Comparison of ENCODE assay signal across 19 cellular contexts in genomic region chr5:40499514-40500273, GRCh38.
A peak's percentile ranks its signal among the peaks of the same experiment; 100 is the strongest.
DNase-seq lines count a peak whose midpoint lies in the region; ATAC-seq and FAIRE-seq lines count a peak whose summit lies in the region.
"Had no signal": no experiment of that assay in that cellular context is flagged by ENCODE, and none has a peak within 500 bp of the region (broad histone marks: within the 10 kb centered on the region; RNA-seq: fewer than 3 reads in every experiment).

No MANE protein-coding gene starts in this region.

- CTCF ChIA-PET in activated CD8-positive, alpha-beta T cell treated with anti-CD3 and anti-CD28 coated beads, Interleukin-2, amount 10 ng/mL, durations not matched to agents 7 days and 5 days (lab: Charles Lee) = interaction anchor here (0.5 kb wide), 1 partner anchor 418 kb away, joined by 3 read pairs; no protein-coding TSS in a partner anchor

- no peak overlapping the region for H3K4me2 ChIP-seq in mesenchymal stem cell (ENCODE audit: low read length, poor library complexity, severe bottlenecking)
- H3K4me2 ChIP-seq: KMS-11 had no signal

- H3K27ac ChIP-seq in mesenchymal stem cell (ENCODE audit: low read length, poor library complexity, severe bottlenecking) = no peak overlapping the region
- H3K27ac ChIP-seq: GM23248, KMS-11 had no signal

- H3K36me3 ChIP-seq in mesenchymal stem cell (ENCODE audit: control insufficient read depth in 1 of 2, insufficient read depth in 2 of 2, low read depth in 1 of 2, low read length in 2 of 2) = no peaks in the 10 kb centered on the region

- no peak overlapping the region for H3K14ac ChIP-seq in mesenchymal stem cell (ENCODE audit: low read length in 2 of 2)

- H3K4me3 ChIP-seq in mesenchymal stem cell (ENCODE audit: insufficient read depth in 1 of 2, low read depth in 1 of 2, low read length in 2 of 2) = no peak overlapping the region
- H3K4me3 ChIP-seq: GM23248 had no signal

- no peaks in the 10 kb centered on the region for H3K9me3 Mint-ChIP-seq in activated CD8-positive, alpha-beta T cell treated with anti-CD3 and anti-CD28 coated beads, Interleukin-2, amount 10 ng/mL, durations not matched to agents 7 days and 5 days (ENCODE audit: insufficient read depth)
- H3K9me3 Mint-ChIP-seq in activated T-helper 1 cell treated with anti-CD3 and anti-CD28 coated beads, Interleukin-12 subunit alpha, Interleukin-12 subunit beta, Interleukin-2, Interleukin-4 antibody, amounts not matched to agents 30 ng/mL and 10 ng/mL and 1 ng/mL, durations not matched to agents 14 hours and 24 hours and 36 hours = peaks cover 7% of the 10 kb centered on the region
- H3K9me3 Mint-ChIP-seq: CD4-positive, alpha-beta T cell had no signal

- 98% methylated on average over 3 of the region's 3 CpGs for WGBS in mesenchymal stem cell

- POLR2A ChIA-PET in activated CD8-positive, alpha-beta T cell treated with anti-CD3 and anti-CD28 coated beads, Interleukin-2, amount 10 ng/mL, durations not matched to agents 7 days and 5 days (lab: Charles Lee) = interaction anchor here (1.0 kb wide), 1 partner anchor 62 kb away, joined by 3 read pairs; no protein-coding TSS in a partner anchor

- no peaks in the 10 kb centered on the region for H3K27me3 ChIP-seq in mesenchymal stem cell (ENCODE audit: control insufficient read depth in 1 of 2, insufficient read depth in 1 of 2, low read length in 2 of 2)

- H2BK5ac ChIP-seq in mesenchymal stem cell (ENCODE audit: low read depth, low read length, poor library complexity, severe bottlenecking) = no peak overlapping the region

- no peak overlapping the region for H4K91ac ChIP-seq in mesenchymal stem cell (ENCODE audit: low read length)

- no peak overlapping the region for H3K9ac ChIP-seq in mesenchymal stem cell (ENCODE audit: low read length)
- H3K9ac ChIP-seq: GM23248, KMS-11 had no signal

- no peaks in the 10 kb centered on the region for H3K36me3 Mint-ChIP-seq in activated CD8-positive, alpha-beta T cell treated with anti-CD3 and anti-CD28 coated beads, Interleukin-2, amount 10 ng/mL, durations not matched to agents 7 days and 5 days (ENCODE audit: low read depth)
- peaks cover 5% of the 10 kb centered on the region for H3K36me3 Mint-ChIP-seq in activated T-helper 1 cell treated with anti-CD3 and anti-CD28 coated beads, Interleukin-12 subunit alpha, Interleukin-12 subunit beta, Interleukin-2, Interleukin-4 antibody, amounts not matched to agents 30 ng/mL and 10 ng/mL and 1 ng/mL, durations not matched to agents 14 hours and 24 hours and 36 hours (ENCODE audit: low read depth)

- no peak overlapping the region for H4K8ac ChIP-seq in mesenchymal stem cell (ENCODE audit: low read length)

- no peaks in the 10 kb centered on the region for H3K9me3 ChIP-seq in mesenchymal stem cell (ENCODE audit: control insufficient read depth, low read length)

- no peak overlapping the region for H3K27ac Mint-ChIP-seq in activated CD8-positive, alpha-beta T cell treated with anti-CD3 and anti-CD28 coated beads, Interleukin-2, amount 10 ng/mL, durations not matched to agents 7 days and 5 days
- no peak overlapping the region for H3K27ac Mint-ChIP-seq in activated T-helper 1 cell treated with anti-CD3 and anti-CD28 coated beads, Interleukin-12 subunit alpha, Interleukin-12 subunit beta, Interleukin-2, Interleukin-4 antibody, amounts not matched to agents 30 ng/mL and 10 ng/mL and 1 ng/mL, durations not matched to agents 14 hours and 24 hours and 36 hours
- H3K27ac Mint-ChIP-seq: B cell; CD4-positive, alpha-beta T cell had no signal

- no peaks in the 10 kb centered on the region for H3K27me3 Mint-ChIP-seq in activated CD8-positive, alpha-beta T cell treated with anti-CD3 and anti-CD28 coated beads, Interleukin-2, amount 10 ng/mL, durations not matched to agents 7 days and 5 days (ENCODE audit: low read depth)
- H3K27me3 Mint-ChIP-seq in activated T-helper 1 cell treated with anti-CD3 and anti-CD28 coated beads, Interleukin-12 subunit alpha, Interleukin-12 subunit beta, Interleukin-2, Interleukin-4 antibody, amounts not matched to agents 30 ng/mL and 10 ng/mL and 1 ng/mL, durations not matched to agents 14 hours and 24 hours and 36 hours (ENCODE audit: insufficient read depth) = no peaks in the 10 kb centered on the region
- H3K27me3 Mint-ChIP-seq: B cell; CD4-positive, alpha-beta T cell had no signal

- no peak overlapping the region for H2AFZ ChIP-seq in mesenchymal stem cell (ENCODE audit: low read depth, low read length)
- H2AFZ ChIP-seq: GM23248 had no signal

- no peak overlapping the region for H3K4me3 Mint-ChIP-seq in activated CD8-positive, alpha-beta T cell treated with anti-CD3 and anti-CD28 coated beads, Interleukin-2, amount 10 ng/mL, durations not matched to agents 7 days and 5 days
- no peak overlapping the region for H3K4me3 Mint-ChIP-seq in activated T-helper 1 cell treated with anti-CD3 and anti-CD28 coated beads, Interleukin-12 subunit alpha, Interleukin-12 subunit beta, Interleukin-2, Interleukin-4 antibody, amounts not matched to agents 30 ng/mL and 10 ng/mL and 1 ng/mL, durations not matched to agents 14 hours and 24 hours and 36 hours
- H3K4me3 Mint-ChIP-seq: B cell; CD4-positive, alpha-beta T cell had no signal

- H3K79me1 ChIP-seq in mesenchymal stem cell (replicated peaks; ENCODE audit: low read length, poor library complexity, severe bottlenecking) = no peaks in the 10 kb centered on the region

- peaks cover 13% of the 10 kb centered on the region for H3K4me1 Mint-ChIP-seq in activated CD8-positive, alpha-beta T cell treated with anti-CD3 and anti-CD28 coated beads, Interleukin-2, amount 10 ng/mL, durations not matched to agents 7 days and 5 days (ENCODE audit: low read depth)
- H3K4me1 Mint-ChIP-seq in activated T-helper 1 cell treated with anti-CD3 and anti-CD28 coated beads, Interleukin-12 subunit alpha, Interleukin-12 subunit beta, Interleukin-2, Interleukin-4 antibody, amounts not matched to agents 30 ng/mL and 10 ng/mL and 1 ng/mL, durations not matched to agents 14 hours and 24 hours and 36 hours (ENCODE audit: low read depth) = peaks cover 23% of the 10 kb centered on the region

- no peak overlapping the region for H3K4ac ChIP-seq in mesenchymal stem cell (ENCODE audit: low read depth in 1 of 2, low read length in 2 of 2)

- H2AK5ac ChIP-seq in mesenchymal stem cell (ENCODE audit: low read length, severe bottlenecking) = peak overlapping the region; percentile 67

- H2BK12ac ChIP-seq in mesenchymal stem cell (ENCODE audit: low read length in 2 of 2) = no peak overlapping the region

- H3K23ac ChIP-seq in mesenchymal stem cell (ENCODE audit: low read length in 2 of 2) = no peak overlapping the region

- H2BK120ac ChIP-seq in mesenchymal stem cell (ENCODE audit: low read depth, low read length) = no peak overlapping the region

- peak; percentile 59 for FAIRE-seq in HTR-8/SVneo (lab: Jason Lieb, UNC)
- FAIRE-seq: D721Med had no signal

- ATAC-seq in activated CD8-positive, alpha-beta T cell treated with anti-CD3 and anti-CD28 coated beads, Interleukin-2, amount 10 ng/mL, durations not matched to agents 7 days and 5 days = peak; percentile 23
- no peak for ATAC-seq in HG03439 (IDR thresholded peaks at IDR 0.05; ENCODE audit: unreplicated experiment)

- no peak overlapping the region for H3K18ac ChIP-seq in mesenchymal stem cell (ENCODE audit: low read depth in 1 of 2, low read length in 2 of 2)

- H3K4me1 ChIP-seq in mesenchymal stem cell (ENCODE audit: control insufficient read depth, insufficient read depth, low read depth, low read length) = peaks cover 5% of the 10 kb centered on the region

- H2BK15ac ChIP-seq in mesenchymal stem cell (ENCODE audit: low read depth, poor library complexity, severe bottlenecking) = no peak overlapping the region

- DNase-seq in HTR-8/SVneo (ENCODE audit: insufficient read length, low spot score) (no peak), MV-4-11 (lab: John Stamatoyannopoulos, UW) (peak; percentile 40), mesenchymal stem cell (no peak), AML-193 (lab: John Stamatoyannopoulos, UW) (no peak), cerebellar nuclear complex (lab: John Stamatoyannopoulos, UW) (no peak)
- no peak for DNase-seq in activated CD8-positive, alpha-beta T cell treated with anti-CD3 and anti-CD28 coated beads, Interleukin-2, amount 10 ng/mL, durations not matched to agents 7 days and 5 days
- no peak for DNase-seq in activated T-helper 1 cell treated with anti-CD3 and anti-CD28 coated beads, Interleukin-12 subunit alpha, Interleukin-12 subunit beta, Interleukin-2, Interleukin-4 antibody, amounts not matched to agents 30 ng/mL and 10 ng/mL and 1 ng/mL, durations not matched to agents 14 hours and 24 hours and 36 hours (ENCODE audit: low spot score)
- DNase-seq: CD4-positive, alpha-beta T cell; GF-D8; GM23248; NCI-H187 treated with DMSO at 0.1 percent for 48 hours; NCI-H446; NCI-H748 treated with DMSO at 0.1 percent for 48 hours; OCI-M1; RPMI8226 had no signal

- intact Hi-C loops in activated T-helper 1 cell treated with anti-CD3 and anti-CD28 coated beads, Interleukin-12 subunit alpha, Interleukin-12 subunit beta, Interleukin-2, Interleukin-4 antibody, amounts not matched to agents 30 ng/mL and 10 ng/mL and 1 ng/mL, durations not matched to agents 14 hours and 24 hours and 36 hours (cut with micrococcal nuclease) = loop anchor here (10.0 kb wide), 1 partner anchor 1325 kb away; no protein-coding TSS in a partner anchor
